ENCODE assay signal across 9 cellular contexts in genomic region chr4:125321709-125322362, GRCh38. TPM values are rescaled to one million over a fixed set of nuclear protein-coding genes. Genes with fewer than 3 reads are reported as not detected.
DNase-seq lines count a peak whose midpoint lies in the region; ATAC-seq and TF ChIP-seq lines count a peak whose summit lies in the region.
"Had no signal": no experiment of that assay in that cellular context is flagged by ENCODE, and none has a peak within 500 bp of the region (broad histone marks: within the 10 kb centered on the region; RNA-seq: fewer than 3 reads in every experiment).

No MANE protein-coding gene starts in this region.

- intact Hi-C loops in body of pancreas (cut with DNase I), result no loop called here

- DNase-seq in GM04504 (ENCODE audit: low read depth), result peak; percentile 54
- no peak for DNase-seq in body of pancreas
- no peak for DNase-seq in hepatocyte (ENCODE audit: low spot score)
- DNase-seq in NCI-H1436 (lab: John Stamatoyannopoulos, UW), result no peak
- no peak for DNase-seq in stimulated activated naive CD4-positive, alpha-beta T cell (lab: John Stamatoyannopoulos, UW)
- DNase-seq: NCI-H1105 treated with DMSO at 0.1 percent for 48 hours had no signal

- H3K9me2 ChIP-seq in hepatocyte (replicated peaks; ENCODE audit: insufficient read depth), result no peaks in the 10 kb centered on the region

- H3K36me3 ChIP-seq in body of pancreas (replicated peaks in 1 of 2; ENCODE audit: insufficient read depth in 1 of 2, low read depth in 2 of 2) (no peaks in the 10 kb centered on the region), hepatocyte (replicated peaks; ENCODE audit: insufficient read depth, low read depth) (no peaks in the 10 kb centered on the region), skeletal muscle satellite cell (ENCODE audit: insufficient read depth, low read length) (peaks cover 30% of the 10 kb centered on the region)

- no peak overlapping the region for H2AFZ ChIP-seq in hepatocyte

- H3K27ac ChIP-seq in body of pancreas (no peak overlapping the region), hepatocyte (peak overlapping the region; percentile 49)

- no peak for TF ChIP-seq POLR2A in body of pancreas (IDR thresholded peaks at IDR 0.05)

- H3K4me3 ChIP-seq in body of pancreas (no peak overlapping the region), hepatocyte (peak overlapping the region; percentile 25), skeletal muscle satellite cell (ENCODE audit: low read length) (peak overlapping the region; percentile 54)

- peaks cover 58% of the 10 kb centered on the region for H4K20me1 ChIP-seq in hepatocyte (ENCODE audit: insufficient read depth, poor library complexity, severe bottlenecking)

- H3K9me3 ChIP-seq in body of pancreas, result no peaks in the 10 kb centered on the region
- no peaks in the 10 kb centered on the region for H3K9me3 ChIP-seq in hepatocyte (ENCODE audit: low read depth)
- no peaks in the 10 kb centered on the region for H3K9me3 ChIP-seq in skeletal muscle satellite cell (replicated peaks; ENCODE audit: low read length)

- H3K4me2 ChIP-seq in hepatocyte (peak overlapping the region; percentile 90), skeletal muscle satellite cell (ENCODE audit: low read length) (peak overlapping the region; percentile 75)

- H3K27me3 ChIP-seq in body of pancreas (no peaks in the 10 kb centered on the region), hepatocyte (peaks cover 15% of the 10 kb centered on the region), skeletal muscle satellite cell (ENCODE audit: control insufficient read depth, insufficient read depth, low read length) (no peaks in the 10 kb centered on the region)

- H3K4me1 ChIP-seq in body of pancreas (peaks cover 20% of the 10 kb centered on the region), hepatocyte (ENCODE audit: insufficient read depth) (no peaks in the 10 kb centered on the region), skeletal muscle satellite cell (ENCODE audit: control insufficient read depth, insufficient read depth, low read length) (peaks cover 62% of the 10 kb centered on the region)

- H3K9ac ChIP-seq in skeletal muscle satellite cell (ENCODE audit: low read depth, low read length), result peak overlapping the region; percentile 41

- H3K79me2 ChIP-seq in hepatocyte, result peaks cover 99% of the 10 kb centered on the region

- TF ChIP-seq CTCF in body of pancreas (IDR thresholded peaks at IDR 0.05) (no peak), hepatocyte (IDR thresholded peaks at IDR 0.05; ENCODE audit: poor library complexity) (no peak)

- ATAC-seq in body of pancreas, result peak; percentile 24
- ATAC-seq in HG02981 (IDR thresholded peaks at IDR 0.05; ENCODE audit: unreplicated experiment), result no peak
- no peak for ATAC-seq in esophagus mucosa

RNA-seq across cellular contexts. Expression of gene FAT4, which starts 7.1 kb away (rescaled TPM):
- total RNA-seq in body of pancreas (1 to 10 TPM; 3.3 to 3.6 TPM), hepatocyte (59.5 and 61.8 TPM in 2 replicates), esophagus mucosa (1.4 TPM)
- polyA plus RNA-seq in hepatocyte, result 2.9 and 3.3 TPM in 2 replicates
- total RNA-seq in skeletal muscle satellite cell (2012; rRNA removed), result 13.9 and 16.2 TPM in 2 replicates

Comparison
In these comparisons a context has a peak if more than half of its experiments do, and no peak if none do; other contexts are left out.
1. H3K4me3 ChIP-seq: peak in hepatocyte (single experiment) and skeletal muscle satellite cell (single experiment); none in body of pancreas (0 of 2).
2. RNA of gene FAT4, which starts 7.1 kb away (total RNA-seq): 59.5 to 61.8 TPM in hepatocyte; 3.3 to 3.6 TPM in body of pancreas and 1.4 TPM in esophagus mucosa (single experiment); every median in the first group is over 10 times any median in the second.